17 cellular contexts compared by ENCODE assay signal in the genomic region with DNA sequence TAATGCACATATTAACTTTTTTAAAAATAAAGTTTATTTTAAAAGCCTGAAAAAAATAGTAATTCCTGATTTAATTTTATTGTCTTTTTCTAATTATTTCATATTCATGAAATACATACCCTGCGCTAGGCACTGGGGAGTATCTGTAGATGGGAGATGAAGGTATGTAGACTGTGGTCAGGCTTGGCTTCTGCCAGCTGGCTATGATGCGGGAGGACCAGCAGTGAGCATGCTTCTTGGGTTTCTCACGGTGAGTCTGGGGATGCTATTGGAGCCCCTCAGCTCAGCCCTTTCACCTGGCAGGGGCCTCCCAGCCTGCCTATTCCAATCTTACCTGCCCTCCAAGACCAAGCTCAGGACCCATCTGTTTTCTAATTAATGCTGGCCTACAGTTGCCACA.
DNase-seq lines count a peak whose midpoint lies in the region; ATAC-seq and TF ChIP-seq lines count a peak whose summit lies in the region.
"Had no signal": no experiment of that assay in that cellular context is flagged by ENCODE, and none has a peak within 500 bp of the region (broad histone marks: within the 10 kb centered on the region; RNA-seq: fewer than 3 reads in every experiment).

No MANE protein-coding gene starts in this region.

- H3K27ac ChIP-seq in stomach: peak overlapping the region; percentile 67 to 83 (median 77)
- H3K27ac ChIP-seq: BLaER1 treated with 17β-estradiol and CSF1 and Interleukin-3, amounts not matched to agents 10 nM and 100 nM had no signal

- H3K27me3 ChIP-seq in stomach: no peaks in the 10 kb centered on the region
- H3K27me3 ChIP-seq: BLaER1 treated with 17β-estradiol and CSF1 and Interleukin-3, amounts not matched to agents 10 nM and 100 nM had no signal

- H3K4me1 ChIP-seq in stomach: peaks cover 19 to 84% (median 53%) of the 10 kb centered on the region in 4 donors
- H3K4me1 ChIP-seq: BLaER1 treated with 17β-estradiol and CSF1 and Interleukin-3, amounts not matched to agents 10 nM and 100 nM had no signal

- ATAC-seq in esophagus mucosa (peak; percentile 22), GM19324 (IDR thresholded peaks at IDR 0.05; ENCODE audit: low FRiP score, unreplicated experiment) (no peak)
- ATAC-seq: CD8-positive, alpha-beta T cell; HCT116 had no signal

- intact Hi-C loops in stomach (cut with DNase I; ENCODE audit: low total_unique reads): no loop called here

- DNase-seq in NCI-H748 (lab: John Stamatoyannopoulos, UW; ENCODE audit: unreplicated experiment) (peak; percentile 20), NCI-H748 treated with DMSO at 0.1 percent for 48 hours (lab: John Stamatoyannopoulos, UW) (no peak), NCI-H69 (lab: John Stamatoyannopoulos, UW) (peak; percentile 52), stomach (no peak), NCI-H1105 treated with DMSO at 0.1 percent for 48 hours (lab: John Stamatoyannopoulos, UW) (no peak)
- DNase-seq in stimulated activated CD4-positive, alpha-beta T cell treated with anti-CD3 and anti-CD28 coated beads, Interleukin-1b, Interleukin-23, amount 100 ng/mL, for 48 hours: no peak
- DNase-seq: 8988T; CD8-positive, alpha-beta T cell; KG1; NCI-H1105; NCI-H1694 treated with DMSO at 0.1 percent for 48 hours; NCI-H524 treated with DMSO at 0.1 percent for 48 hours; Right ventricle myocardium superior had no signal

- no peak for TF ChIP-seq CTCF in stomach (IDR thresholded peaks at IDR 0.05)

- H3K36me3 ChIP-seq in stomach: no peaks in the 10 kb centered on the region
- H3K36me3 ChIP-seq: BLaER1 treated with 17β-estradiol and CSF1 and Interleukin-3, amounts not matched to agents 10 nM and 100 nM had no signal

- no peak overlapping the region for H3K4me3 ChIP-seq in stomach
- H3K4me3 ChIP-seq: BLaER1 treated with 17β-estradiol and CSF1 and Interleukin-3, amounts not matched to agents 10 nM and 100 nM had no signal

- no peaks in the 10 kb centered on the region for H3K9me3 ChIP-seq in stomach
- H3K9me3 ChIP-seq: BLaER1 treated with 17β-estradiol and CSF1 and Interleukin-3, amounts not matched to agents 10 nM and 100 nM had no signal

- no peak for TF ChIP-seq POLR2A in stomach (IDR thresholded peaks at IDR 0.05)

- no peak for TF ChIP-seq EP300 in stomach (IDR thresholded peaks at IDR 0.05)

- 66 to 91% (median 74%) methylated on average over 3 of the region's 3 CpGs for WGBS in stomach, 5 donors

Comparison
In these comparisons a context has a peak if more than half of its experiments do, and no peak if none do; other contexts are left out.
1. DNase-seq: peak in NCI-H748 (single experiment) and NCI-H69 (single experiment); none in NCI-H748 treated with DMSO at 0.1 percent for 48 hours (single experiment), stomach (single experiment), stimulated activated CD4-positive, alpha-beta T cell treated with anti-CD3 and anti-CD28 coated beads, Interleukin-1b, Interleukin-23, amount 100 ng/mL, for 48 hours (single experiment) and NCI-H1105 treated with DMSO at 0.1 percent for 48 hours (single experiment).